27 cellular contexts compared by ENCODE assay signal in genomic region chr11:79269923-79270322, GRCh38.
DNase-seq lines count a peak whose midpoint lies in the region; ATAC-seq and TF ChIP-seq lines count a peak whose summit lies in the region.
"Had no signal": no experiment of that assay in that cellular context is flagged by ENCODE, and none has a peak within 500 bp of the region (broad histone marks: within the 10 kb centered on the region; RNA-seq: fewer than 3 reads in every experiment).

No MANE protein-coding gene starts in this region.

- H3K4me3 Mint-ChIP-seq in GM23338 (no peak overlapping the region), brain (peak overlapping the region in 3 of 5 experiments; percentile 21 to 40 (median 32)), nephron (no peak overlapping the region)
- H3K4me3 Mint-ChIP-seq: activated CD4-positive, alpha-beta T cell treated with anti-CD3 and anti-CD28 coated beads, Interleukin-2, amount 10 ng/mL, durations not matched to agents 7 days and 5 days; activated CD8-positive, alpha-beta memory T cell treated with anti-CD3 and anti-CD28 coated beads, Interleukin-2, amount 10 ng/mL, durations not matched to agents 7 days and 5 days; activated T-helper 1 cell treated with anti-CD3 and anti-CD28 coated beads, Interleukin-12 subunit alpha, Interleukin-12 subunit beta, Interleukin-2, Interleukin-4 antibody, amounts not matched to agents 30 ng/mL and 10 ng/mL and 1 ng/mL, durations not matched to agents 14 hours and 24 hours and 36 hours; CD8-positive, alpha-beta memory T cell; effector memory CD8-positive, alpha-beta T cell; T-helper 1 cell treated with Interleukin-12 subunit alpha and Interleukin-12 subunit beta and Interleukin-4 antibody, amounts not matched to agents 30 μg/mL and 1 μg/mL, for 36 hours had no signal

- peak overlapping the region; percentile 49 for H3K27ac Mint-ChIP-seq in GM23338
- peak overlapping the region; percentile 52 to 93 (median 90) for H3K27ac Mint-ChIP-seq in brain
- peak overlapping the region; percentile 28 to 84 (median 52) for H3K27ac Mint-ChIP-seq in nephron
- H3K27ac Mint-ChIP-seq: activated CD4-positive, alpha-beta T cell treated with anti-CD3 and anti-CD28 coated beads, Interleukin-2, amount 10 ng/mL, durations not matched to agents 7 days and 5 days; activated CD8-positive, alpha-beta memory T cell treated with anti-CD3 and anti-CD28 coated beads, Interleukin-2, amount 10 ng/mL, durations not matched to agents 7 days and 5 days; activated naive CD4-positive, alpha-beta T cell treated with anti-CD3 and anti-CD28 coated beads, Interleukin-2, amount 50 U/mL, for 72 hours; activated T-helper 1 cell treated with anti-CD3 and anti-CD28 coated beads, Interleukin-12 subunit alpha, Interleukin-12 subunit beta, Interleukin-2, Interleukin-4 antibody, amounts not matched to agents 30 ng/mL and 10 ng/mL and 1 ng/mL, durations not matched to agents 14 hours and 24 hours and 36 hours; CD8-positive, alpha-beta memory T cell; effector memory CD8-positive, alpha-beta T cell; T-helper 1 cell treated with Interleukin-12 subunit alpha and Interleukin-12 subunit beta and Interleukin-4 antibody, amounts not matched to agents 30 μg/mL and 1 μg/mL, for 36 hours had no signal

- H3K4me1 Mint-ChIP-seq in GM23338 = peaks cover 22% of the 10 kb centered on the region
- H3K4me1 Mint-ChIP-seq in brain = peaks cover 46% of the 10 kb centered on the region
- H3K4me1 Mint-ChIP-seq in nephron = peaks cover 48% of the 10 kb centered on the region
- H3K4me1 Mint-ChIP-seq: activated CD4-positive, alpha-beta T cell treated with anti-CD3 and anti-CD28 coated beads, Interleukin-2, amount 10 ng/mL, durations not matched to agents 7 days and 5 days; activated CD8-positive, alpha-beta memory T cell treated with anti-CD3 and anti-CD28 coated beads, Interleukin-2, amount 10 ng/mL, durations not matched to agents 7 days and 5 days; CD8-positive, alpha-beta memory T cell had no signal

- H3K27me3 Mint-ChIP-seq in GM23338 (ENCODE audit: insufficient read depth, low read depth, poor library complexity) (peaks cover 2% of the 10 kb centered on the region), brain (peaks cover 6% of the 10 kb centered on the region), nephron (ENCODE audit: low read depth) (no peaks in the 10 kb centered on the region)
- H3K27me3 Mint-ChIP-seq: activated CD4-positive, alpha-beta T cell treated with anti-CD3 and anti-CD28 coated beads, Interleukin-2, amount 10 ng/mL, durations not matched to agents 7 days and 5 days; activated CD8-positive, alpha-beta memory T cell treated with anti-CD3 and anti-CD28 coated beads, Interleukin-2, amount 10 ng/mL, durations not matched to agents 7 days and 5 days; effector memory CD8-positive, alpha-beta T cell had no signal

- CTCF ChIA-PET in HEK293T (lab: Yijun Ruan, JAX) = no interaction called here

- peaks cover 8% of the 10 kb centered on the region for H3K9me2 ChIP-seq in GM23338 (ENCODE audit: insufficient read depth)

- TF ChIP-seq CTCF in GM23338 (conservative IDR thresholded peaks at IDR 0.05; ENCODE audit: low read depth in 2 of 2) (peak; percentile 11 to 24; a peak in 1 of 4 replicates), brain (conservative IDR thresholded peaks at IDR 0.05) (no peak), nephron (IDR thresholded peaks at IDR 0.05; ENCODE audit: unreplicated experiment in 3 of 3) (no peak)

- no peaks in the 10 kb centered on the region for H4K20me1 ChIP-seq in GM23338 (replicated peaks; ENCODE audit: insufficient read depth)

- H2AFZ ChIP-seq in GM23338 = no peak overlapping the region

- peak; percentile 50 for DNase-seq in GM23338 (ENCODE audit: low spot score)
- peak; percentile 15 for DNase-seq in HEK293T (ENCODE audit: extremely low spot score)
- no peak for DNase-seq in DMS79 (lab: John Stamatoyannopoulos, UW)
- DNase-seq in NCI-H526 treated with DMSO at 0.1 percent for 48 hours (lab: John Stamatoyannopoulos, UW) = no peak
- DNase-seq: activated CD4-positive, alpha-beta T cell treated with anti-CD3 and anti-CD28 coated beads, Interleukin-2, amount 10 ng/mL, durations not matched to agents 7 days and 5 days; activated CD8-positive, alpha-beta memory T cell treated with anti-CD3 and anti-CD28 coated beads, Interleukin-2, amount 10 ng/mL, durations not matched to agents 7 days and 5 days; body of pancreas; CD8-positive, alpha-beta memory T cell; DMS79 treated with DMSO at 0.1 percent for 48 hours; effector memory CD8-positive, alpha-beta T cell; gastrocnemius medialis; kidney glomerular epithelial cell; NCI-H2171 treated with DMSO at 0.1 percent for 48 hours; NK-92 treated with Interleukin-12 subunit alpha and Interleukin-12 subunit beta, amount 100 ng/mL, for 24 hours; stimulated activated CD4-positive, alpha-beta T cell treated with anti-CD3 and anti-CD28 coated beads, Interleukin-2, amount 100 ng/mL, for 48 hours; stimulated activated naive CD4-positive, alpha-beta T cell; testis had no signal

- no peak overlapping the region for H3K4me3 ChIP-seq in GM23338
- H3K4me3 ChIP-seq: body of pancreas, esophagus muscularis mucosa, gastrocnemius medialis, SJSA1, smooth muscle cell, testis had no signal

- H3K36me3 ChIP-seq in GM23338 (ENCODE audit: insufficient read depth) = no peaks in the 10 kb centered on the region
- H3K36me3 ChIP-seq: esophagus muscularis mucosa, gastrocnemius medialis, SJSA1 had no signal

- H3K36me3 Mint-ChIP-seq in GM23338 (ENCODE audit: low read depth) (no peaks in the 10 kb centered on the region), brain (no peaks in the 10 kb centered on the region), nephron (ENCODE audit: low read depth) (peaks cover 7% of the 10 kb centered on the region)
- H3K36me3 Mint-ChIP-seq: activated CD8-positive, alpha-beta memory T cell treated with anti-CD3 and anti-CD28 coated beads, Interleukin-2, amount 10 ng/mL, durations not matched to agents 7 days and 5 days; activated naive CD4-positive, alpha-beta T cell treated with anti-CD3 and anti-CD28 coated beads, Interleukin-2, amount 50 U/mL, for 72 hours; CD8-positive, alpha-beta memory T cell had no signal

- no peak overlapping the region for H3K27ac ChIP-seq in GM23338 (ENCODE audit: low read depth)
- H3K27ac ChIP-seq: body of pancreas, esophagus muscularis mucosa, gastrocnemius medialis, SJSA1, testis had no signal

- H3K4me1 ChIP-seq in GM23338 (ENCODE audit: insufficient read depth) = no peaks in the 10 kb centered on the region; the same call in none of the 2 replicates
- H3K4me1 ChIP-seq: body of pancreas, gastrocnemius medialis, SJSA1, testis had no signal

- peak; percentile 90 for ATAC-seq in GM23338
- no peak for ATAC-seq in GM21423 (IDR thresholded peaks at IDR 0.05; ENCODE audit: unreplicated experiment)
- ATAC-seq: activated CD8-positive, alpha-beta memory T cell treated with anti-CD3 and anti-CD28 coated beads, Interleukin-2, amount 10 ng/mL, durations not matched to agents 7 days and 5 days; activated naive CD4-positive, alpha-beta T cell treated with anti-CD3 and anti-CD28 coated beads, Interleukin-2, amount 50 U/mL, for 72 hours; body of pancreas; effector memory CD8-positive, alpha-beta T cell; gastrocnemius medialis; Panc1 had no signal

- no peaks in the 10 kb centered on the region for H3F3A ChIP-seq in GM23338 (replicated peaks; ENCODE audit: low read depth)

- POLR2A ChIA-PET in HEK293T (lab: Yijun Ruan, JAX) = no interaction called here

- no peak overlapping the region for H3K4me2 ChIP-seq in GM23338
- H3K4me2 ChIP-seq: smooth muscle cell had no signal

- H3K27me3 ChIP-seq in GM23338 (ENCODE audit: insufficient read depth) = no peaks in the 10 kb centered on the region
- H3K27me3 ChIP-seq: body of pancreas, esophagus muscularis mucosa, gastrocnemius medialis, SJSA1, testis had no signal

- no peaks in the 10 kb centered on the region for H3K9me3 Mint-ChIP-seq in GM23338
- H3K9me3 Mint-ChIP-seq in brain = no peaks in the 10 kb centered on the region
- no peaks in the 10 kb centered on the region for H3K9me3 Mint-ChIP-seq in nephron
- H3K9me3 Mint-ChIP-seq: activated CD4-positive, alpha-beta T cell treated with anti-CD3 and anti-CD28 coated beads, Interleukin-2, amount 10 ng/mL, durations not matched to agents 7 days and 5 days; activated naive CD4-positive, alpha-beta T cell treated with anti-CD3 and anti-CD28 coated beads, Interleukin-2, amount 50 U/mL, for 72 hours; activated T-helper 1 cell treated with anti-CD3 and anti-CD28 coated beads, Interleukin-12 subunit alpha, Interleukin-12 subunit beta, Interleukin-2, Interleukin-4 antibody, amounts not matched to agents 30 ng/mL and 10 ng/mL and 1 ng/mL, durations not matched to agents 14 hours and 24 hours and 36 hours; effector memory CD8-positive, alpha-beta T cell; T-helper 1 cell treated with Interleukin-12 subunit alpha and Interleukin-12 subunit beta and Interleukin-4 antibody, amounts not matched to agents 30 μg/mL and 1 μg/mL, for 36 hours had no signal

- no peaks in the 10 kb centered on the region for H3K79me2 ChIP-seq in GM23338 (replicated peaks; ENCODE audit: insufficient read depth)

TF ChIP-seq in GM23338, 12 proteins besides CTCF, POLR2A, EP300 and RAD21 (continues in another document):
- no peak for TF ChIP-seq POLR2AphosphoS5 (IDR thresholded peaks at IDR 0.05; ENCODE audit: low read depth)

TF ChIP-seq in HEK293T, 16 proteins besides CTCF, POLR2A, EP300 and RAD21:
- TF ChIP-seq FOXK2 (IDR thresholded peaks at IDR 0.05) (no peak), NFRKB (IDR thresholded peaks at IDR 0.05) (no peak), BHLHE40 (IDR thresholded peaks at IDR 0.05; ENCODE audit: borderline replicate concordance) (no peak), FOXA1 (IDR thresholded peaks at IDR 0.05) (no peak), CTBP1 (IDR thresholded peaks at IDR 0.05; ENCODE audit: borderline replicate concordance) (no peak), SUZ12 (IDR thresholded peaks at IDR 0.05) (no peak), SP1 (IDR thresholded peaks at IDR 0.05) (no peak)
TF ChIP-seq in HEK293T: peak in this region for 0.

Comparison
In these comparisons a context has a peak if more than half of its experiments do, and no peak if none do; other contexts are left out.
1. DNase-seq: peak in GM23338 (single experiment) and HEK293T (single experiment); none in DMS79 (single experiment) and NCI-H526 treated with DMSO at 0.1 percent for 48 hours (single experiment).
2. H3K4me3 Mint-ChIP-seq: peak in brain (3 of 5); none in GM23338 (single experiment) and nephron (0 of 3).
3. CTCF ChIP-seq: peak in GM23338 (2 of 2); none in brain (0 of 2) and nephron (0 of 3).
4. Peak in every context shown above with its lines, with median percentiles within 50 percentile points of each other: H3K27ac Mint-ChIP-seq.